In genomic region chr2:206833291-206833690, GRCh38 we compare ENCODE assay signal across 7 cellular contexts.
"Had no signal": no experiment of that assay in that cellular context is flagged by ENCODE, and none has a peak within 500 bp of the region (broad histone marks: within the 10 kb centered on the region; RNA-seq: fewer than 3 reads in every experiment).

No MANE protein-coding gene starts in this region.

- DNase-seq: GM23248, GOT3, H7, HFFc6 had no signal

- H2AFZ ChIP-seq: GM23248 had no signal

- H3K9me3 ChIP-seq: HAP-1 had no signal

- H3K27ac ChIP-seq: GM23248, HL-60 had no signal

- H3K9ac ChIP-seq: GM23248 had no signal

- ATAC-seq: HCT116 had no signal

- H3K36me3 ChIP-seq: HAP-1 had no signal

- H3K4me1 ChIP-seq: HAP-1 had no signal

- H3K4me3 ChIP-seq: GM23248, HAP-1 had no signal
